In genomic region chr7:159207398-159207797, GRCh38 we compare ENCODE assay signal across 22 cellular contexts.
"Had no signal": no experiment of that assay in that cellular context is flagged by ENCODE, and none has a peak within 500 bp of the region (broad histone marks: within the 10 kb centered on the region; RNA-seq: fewer than 3 reads in every experiment).

No MANE protein-coding gene starts in this region.

- H3K36me3 ChIP-seq: colonic mucosa, neutrophil, sigmoid colon, suprapubic skin, tibial artery, upper lobe of left lung, uterus had no signal

- H3K4me1 ChIP-seq: colonic mucosa, suprapubic skin, upper lobe of left lung had no signal

- H3K9me3 Mint-ChIP-seq: naive thymus-derived CD8-positive, alpha-beta T cell; stimulated activated naive B cell treated with anti-CD40 and anti-IgM and Interleukin-4, amounts not matched to agents 10 μg/mL and 1 μg/mL and 100 μg/mL, for 72 hours had no signal

- H3K4me3 Mint-ChIP-seq: stimulated activated naive B cell treated with anti-CD40 and anti-IgM and Interleukin-4, amounts not matched to agents 10 μg/mL and 1 μg/mL and 100 μg/mL, for 72 hours had no signal

- H3K4me2 ChIP-seq: hepatocyte had no signal

- H3K27ac ChIP-seq: colonic mucosa, hepatocyte, neutrophil, sigmoid colon, skin epidermis, suprapubic skin, tibial artery, upper lobe of left lung, uterus had no signal

- H3K27ac Mint-ChIP-seq: stimulated activated naive B cell treated with anti-CD40 and anti-IgM and Interleukin-4, amounts not matched to agents 10 μg/mL and 1 μg/mL and 100 μg/mL, for 72 hours had no signal

- H2AFZ ChIP-seq: hepatocyte had no signal

- H3K4me3 ChIP-seq: colonic mucosa, hepatocyte, lung, sigmoid colon, skin epidermis, suprapubic skin, tibial artery, upper lobe of left lung, uterus had no signal

- H3K27me3 ChIP-seq: colonic mucosa, hepatocyte, neutrophil, sigmoid colon, suprapubic skin, tibial artery, upper lobe of left lung, uterus had no signal

- H3K4me1 Mint-ChIP-seq: stimulated activated naive B cell treated with anti-CD40 and anti-IgM and Interleukin-4, amounts not matched to agents 10 μg/mL and 1 μg/mL and 100 μg/mL, for 72 hours had no signal

- H3K27me3 Mint-ChIP-seq: stimulated activated naive B cell treated with anti-CD40 and anti-IgM and Interleukin-4, amounts not matched to agents 10 μg/mL and 1 μg/mL and 100 μg/mL, for 72 hours had no signal

- ATAC-seq: left cardiac atrium; left ventricle myocardium superior; stimulated activated naive B cell treated with anti-CD40 and anti-IgM and Interleukin-4, amounts not matched to agents 10 μg/mL and 1 μg/mL and 100 μg/mL, for 72 hours had no signal

- H3K9me3 ChIP-seq: colonic mucosa, neutrophil, sigmoid colon, suprapubic skin, tibial artery, upper lobe of left lung, uterus had no signal

- DNase-seq: colonic mucosa; dermis blood vessel endothelial cell; erythroblast; foreskin melanocyte; head of caudate nucleus; kidney; left cardiac atrium; left ventricle myocardium superior; mesendoderm; sigmoid colon; stimulated activated CD4-positive, alpha-beta T cell treated with anti-CD3 and anti-CD28 coated beads, Interleukin-2, amount 100 ng/mL, for 24 hours; stimulated activated CD4-positive, alpha-beta T cell treated with anti-CD3 and anti-CD28 coated beads, Interleukin-4, amount 100 ng/mL, for 4 hours; stimulated activated naive B cell treated with anti-CD40 and anti-IgM and Interleukin-4, amounts not matched to agents 10 μg/mL and 1 μg/mL and 100 μg/mL, for 72 hours; tibial artery; upper lobe of left lung; uterus had no signal

- H3K36me3 Mint-ChIP-seq: naive thymus-derived CD8-positive, alpha-beta T cell; stimulated activated naive B cell treated with anti-CD40 and anti-IgM and Interleukin-4, amounts not matched to agents 10 μg/mL and 1 μg/mL and 100 μg/mL, for 72 hours had no signal
